ENCODE assay signal across 16 cellular contexts in the genomic region with DNA sequence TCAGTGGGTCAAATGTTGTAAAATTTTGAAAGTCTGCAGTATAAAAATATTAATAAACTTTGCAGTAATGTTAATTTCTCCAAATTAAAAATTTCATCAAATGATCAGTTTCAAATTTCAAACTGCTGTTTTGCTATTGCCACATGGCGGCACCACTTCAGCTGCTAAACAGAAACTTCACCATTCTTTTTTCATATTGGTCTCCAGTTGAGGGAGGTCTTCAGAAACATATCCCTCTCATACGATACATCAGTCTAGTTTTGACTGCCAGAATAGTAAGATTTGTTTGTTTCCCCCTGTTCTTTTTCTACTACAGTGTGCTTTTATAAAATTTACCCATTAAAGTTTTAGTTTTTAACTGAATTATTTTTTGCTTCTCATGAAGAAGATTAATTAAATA. TPM values are rescaled to one million over a fixed set of nuclear protein-coding genes. Genes with fewer than 3 reads are reported as not detected.
DNase-seq lines count a peak whose midpoint lies in the region; ATAC-seq and TF ChIP-seq lines count a peak whose summit lies in the region.
"Had no signal": no experiment of that assay in that cellular context is flagged by ENCODE, and none has a peak within 500 bp of the region (broad histone marks: within the 10 kb centered on the region; RNA-seq: fewer than 3 reads in every experiment).

No MANE protein-coding gene starts in this region.

- no peaks in the 10 kb centered on the region for H3K4me1 ChIP-seq in right cardiac atrium (ENCODE audit: control insufficient read depth, insufficient read depth, low read length)
- H3K4me1 ChIP-seq in right atrium auricular region = peaks cover 0 to 12% of the 10 kb centered on the region in 2 donors
- no peaks in the 10 kb centered on the region for H3K4me1 ChIP-seq in OCI-LY7 (ENCODE audit: insufficient read depth, low read length, poor library complexity, severe bottlenecking)
- H3K4me1 ChIP-seq in upper lobe of right lung = peaks cover 3% of the 10 kb centered on the region

- H3K27ac ChIP-seq in right cardiac atrium (ENCODE audit: low read length) (no peak overlapping the region), right atrium auricular region (no peak overlapping the region), OCI-LY7 (ENCODE audit: low read depth, low read length, poor library complexity, severe bottlenecking) (no peak overlapping the region), upper lobe of right lung (no peak overlapping the region)
- H3K27ac ChIP-seq: ascending aorta, left ventricle myocardium inferior had no signal

- BruUV-seq in OCI-LY7 (replicated peaks; lab: Mats Ljungman, UMichigan) = no TSS peak

- CTCF ChIA-PET in OCI-LY7 (lab: Charles Lee; ENCODE audit: unreplicated experiment) = no interaction called here

- no peak overlapping the region for H3K27ac Mint-ChIP-seq in natural killer cell treated with Interleukin-12 subunit alpha and Interleukin-12 subunit beta and Interleukin-15 and Interleukin-18, amount 100 ng/mL, for 72 hours
- no peak overlapping the region for H3K27ac Mint-ChIP-seq in activated naive CD4-positive, alpha-beta T cell treated with anti-CD3 and anti-CD28 coated beads, Interleukin-2, amount 50 U/mL, for 72 hours
- H3K27ac Mint-ChIP-seq: IgD-negative memory B cell, T-cell had no signal

- ATAC-seq in right cardiac atrium (no peak), upper lobe of right lung (no peak), GM21529 (IDR thresholded peaks at IDR 0.05; ENCODE audit: unreplicated experiment) (no peak)
- no peak for ATAC-seq in natural killer cell treated with Interleukin-12 subunit alpha and Interleukin-12 subunit beta and Interleukin-15 and Interleukin-18, amount 100 ng/mL, for 72 hours
- ATAC-seq in activated naive CD4-positive, alpha-beta T cell treated with anti-CD3 and anti-CD28 coated beads, Interleukin-2, amount 50 U/mL, for 72 hours = no peak
- ATAC-seq: T-cell had no signal

- POLR2A ChIA-PET in OCI-LY7 (lab: Charles Lee) = interaction anchor here (0.8 kb wide), 1 partner anchor 1070 kb away, joined by 3 read pairs; no protein-coding TSS in a partner anchor

- no peaks in the 10 kb centered on the region for H3K9me3 Mint-ChIP-seq in natural killer cell treated with Interleukin-12 subunit alpha and Interleukin-12 subunit beta and Interleukin-15 and Interleukin-18, amount 100 ng/mL, for 72 hours
- H3K9me3 Mint-ChIP-seq in activated naive CD4-positive, alpha-beta T cell treated with anti-CD3 and anti-CD28 coated beads, Interleukin-2, amount 50 U/mL, for 72 hours = no peaks in the 10 kb centered on the region
- H3K9me3 Mint-ChIP-seq: IgD-negative memory B cell, T-cell had no signal

- peaks cover 0 to 18% of the 10 kb centered on the region in 2 donors for H3K27me3 Mint-ChIP-seq in natural killer cell treated with Interleukin-12 subunit alpha and Interleukin-12 subunit beta and Interleukin-15 and Interleukin-18, amount 100 ng/mL, for 72 hours

- no peaks in the 10 kb centered on the region for H3K36me3 ChIP-seq in right atrium auricular region
- no peaks in the 10 kb centered on the region for H3K36me3 ChIP-seq in OCI-LY7 (ENCODE audit: insufficient read depth, low read length)
- no peaks in the 10 kb centered on the region for H3K36me3 ChIP-seq in upper lobe of right lung
- H3K36me3 ChIP-seq: ascending aorta, left ventricle myocardium inferior had no signal

- H4K20me1 ChIP-seq in OCI-LY7 (ENCODE audit: insufficient read depth, low read length) = no peaks in the 10 kb centered on the region

- no peak overlapping the region for H3K4me3 Mint-ChIP-seq in natural killer cell treated with Interleukin-12 subunit alpha and Interleukin-12 subunit beta and Interleukin-15 and Interleukin-18, amount 100 ng/mL, for 72 hours
- H3K4me3 Mint-ChIP-seq: IgD-negative memory B cell, T-cell had no signal

- TF ChIP-seq CTCF in right atrium auricular region (IDR thresholded peaks at IDR 0.05) = no peak
- peak; percentile 56 for TF ChIP-seq CTCF in OCI-LY7 (conservative IDR thresholded peaks at IDR 0.05; ENCODE audit: low read length)
- TF ChIP-seq CTCF in upper lobe of right lung (IDR thresholded peaks at IDR 0.05) = peak; percentile 7

- H3K79me2 ChIP-seq in OCI-LY7 (ENCODE audit: insufficient read depth, low read depth, low read length) = no peaks in the 10 kb centered on the region

- H3K9me3 ChIP-seq in right cardiac atrium (ENCODE audit: control insufficient read depth, low read length) (no peaks in the 10 kb centered on the region), right atrium auricular region (no peaks in the 10 kb centered on the region), OCI-LY7 (ENCODE audit: low read length) (no peaks in the 10 kb centered on the region), upper lobe of right lung (no peaks in the 10 kb centered on the region)
- H3K9me3 ChIP-seq: ascending aorta, left ventricle myocardium inferior had no signal

- no peaks in the 10 kb centered on the region for H3K36me3 Mint-ChIP-seq in natural killer cell treated with Interleukin-12 subunit alpha and Interleukin-12 subunit beta and Interleukin-15 and Interleukin-18, amount 100 ng/mL, for 72 hours
- peaks cover 0 to 4% of the 10 kb centered on the region in 2 donors for H3K36me3 Mint-ChIP-seq in activated naive CD4-positive, alpha-beta T cell treated with anti-CD3 and anti-CD28 coated beads, Interleukin-2, amount 50 U/mL, for 72 hours
- H3K36me3 Mint-ChIP-seq: IgD-negative memory B cell, T-cell had no signal

- no peaks in the 10 kb centered on the region for H3K9me2 ChIP-seq in OCI-LY7 (ENCODE audit: insufficient read depth, low read length)

- DNase-seq in right cardiac atrium (peak in 2 of 3 donors; percentile 9 to 31), right atrium auricular region (ENCODE audit: low spot score) (no peak), OCI-LY7 (ENCODE audit: low spot score) (peak; percentile 0), fibroblast of peridontal ligament (ENCODE audit: extremely low read depth) (peak; percentile 38), upper lobe of right lung (no peak)
- no peak for DNase-seq in natural killer cell treated with Interleukin-12 subunit alpha and Interleukin-12 subunit beta and Interleukin-15 and Interleukin-18, amount 100 ng/mL, for 72 hours (ENCODE audit: low spot score)
- DNase-seq in activated naive CD4-positive, alpha-beta T cell treated with anti-CD3 and anti-CD28 coated beads, Interleukin-2, amount 50 U/mL, for 72 hours (ENCODE audit: low spot score in 2 of 2) = no peak
- DNase-seq: foreskin melanocyte, left ventricle myocardium inferior, NCI-H510A treated with DMSO at 0.1 percent for 48 hours, posterior cingulate gyrus, T-cell, trophoblast cell had no signal

- H2AFZ ChIP-seq in OCI-LY7 (ENCODE audit: low read length) = no peak overlapping the region

- WGBS in right cardiac atrium = 52% methylated on average over 2 of the region's 2 CpGs

- H3K4me3 ChIP-seq in right cardiac atrium (ENCODE audit: low read length) = no peak overlapping the region
- H3K4me3 ChIP-seq in right atrium auricular region = no peak overlapping the region
- H3K4me3 ChIP-seq in OCI-LY7 (ENCODE audit: low read depth, low read length, poor library complexity, severe bottlenecking) = no peak overlapping the region
- H3K4me3 ChIP-seq in upper lobe of right lung = no peak overlapping the region
- H3K4me3 ChIP-seq: ascending aorta, left ventricle myocardium inferior had no signal

- intact Hi-C loops in right cardiac atrium (cut with DNase I) (no loop called here), OCI-LY7 (cut with micrococcal nuclease; ENCODE audit: unreplicated experiment) (no loop called here), upper lobe of right lung (cut with DNase I) (no loop called here)

- no peak overlapping the region for H3K4me2 ChIP-seq in OCI-LY7 (ENCODE audit: low read length)

- H3K4me1 Mint-ChIP-seq in natural killer cell treated with Interleukin-12 subunit alpha and Interleukin-12 subunit beta and Interleukin-15 and Interleukin-18, amount 100 ng/mL, for 72 hours (ENCODE audit: low read depth in 2 of 2) = no peaks in the 10 kb centered on the region
- H3K4me1 Mint-ChIP-seq: IgD-negative memory B cell had no signal

- H3K27me3 ChIP-seq in right cardiac atrium (ENCODE audit: control insufficient read depth, insufficient read depth) = no peaks in the 10 kb centered on the region
- peaks cover 5 to 13% of the 10 kb centered on the region in 2 donors for H3K27me3 ChIP-seq in right atrium auricular region
- H3K27me3 ChIP-seq in upper lobe of right lung = peaks cover 6% of the 10 kb centered on the region

RNA-seq across cellular contexts. Expression of a gene that starts 4.2 kb away (rescaled TPM):
- total RNA-seq in right cardiac atrium (1 to 10 TPM; 3.5 to 7.0 (median 4.2) TPM), right atrium auricular region (1 to 10 TPM in 1 of 2 donors, under 1 TPM in 1; 0.37 to 3.4 TPM), OCI-LY7 (2022) (not detected in 2 replicates), upper lobe of right lung (7.3 TPM)
- polyA plus RNA-seq in right cardiac atrium = 0.57 TPM
- total RNA-seq in OCI-LY7 (2014; rRNA removed; shearing (Covaris generic)) = not detected in 2 replicates
- total RNA-seq in natural killer cell treated with Interleukin-12 subunit alpha and Interleukin-12 subunit beta and Interleukin-15 and Interleukin-18, amount 100 ng/mL, for 72 hours = under 1 TPM in 1 of 2 donors, not detected in 1; 0.02 TPM
- not detected for total RNA-seq in activated naive CD4-positive, alpha-beta T cell treated with anti-CD3 and anti-CD28 coated beads, Interleukin-2, amount 50 U/mL, for 72 hours
- polyA plus RNA-seq: IgD-negative memory B cell had no signal

Comparison
In these comparisons a context has a peak if more than half of its experiments do, and no peak if none do; other contexts are left out.
1. DNase-seq: peak in right cardiac atrium (2 of 3), OCI-LY7 (single experiment) and fibroblast of peridontal ligament (single experiment); none in right atrium auricular region (single experiment), upper lobe of right lung (single experiment), natural killer cell treated with Interleukin-12 subunit alpha and Interleukin-12 subunit beta and Interleukin-15 and Interleukin-18, amount 100 ng/mL, for 72 hours (single experiment) and activated naive CD4-positive, alpha-beta T cell treated with anti-CD3 and anti-CD28 coated beads, Interleukin-2, amount 50 U/mL, for 72 hours (0 of 2).
2. CTCF ChIP-seq: peak in OCI-LY7 (single experiment) and upper lobe of right lung (single experiment); none in right atrium auricular region (0 of 2).